ENCODE assay signal across 14 cellular contexts in the genomic region with DNA sequence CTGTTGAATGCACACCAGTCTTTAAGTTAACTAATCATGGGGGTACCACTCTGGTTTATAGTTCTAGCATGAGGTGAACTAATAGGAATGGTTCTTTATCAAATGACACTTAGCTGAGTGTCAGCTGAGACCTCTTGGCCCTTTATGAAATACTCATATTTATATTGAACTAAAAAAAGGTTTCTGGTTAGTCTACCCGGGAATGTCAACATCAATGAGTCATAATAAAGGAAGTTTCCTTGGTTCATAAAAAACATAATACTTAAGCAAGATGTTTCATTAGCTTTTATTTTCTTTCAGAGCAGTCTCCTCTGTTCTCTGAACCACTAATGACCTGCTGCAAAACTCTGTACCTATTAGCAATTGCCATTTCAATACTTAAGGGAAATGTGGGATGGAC. TPM values are rescaled to one million over a fixed set of nuclear protein-coding genes. Genes with fewer than 3 reads are reported as not detected.
A peak's percentile ranks its signal among the peaks of the same experiment; 100 is the strongest.
DNase-seq lines count a peak whose midpoint lies in the region; ATAC-seq, FAIRE-seq and TF ChIP-seq lines count a peak whose summit lies in the region.
"Had no signal": no experiment of that assay in that cellular context is flagged by ENCODE, and none has a peak within 500 bp of the region (broad histone marks: within the 10 kb centered on the region; RNA-seq: fewer than 3 reads in every experiment).

No MANE protein-coding gene starts in this region.

- H4K8ac ChIP-seq in H9 (replicated peaks; ENCODE audit: insufficient read length, low read depth, low read length): no peak overlapping the region

- H2BK15ac ChIP-seq in H9 (ENCODE audit: low read depth, low read length): no peak overlapping the region

- no peak overlapping the region for H3K9ac ChIP-seq in H9 (ENCODE audit: extremely low read depth, insufficient read length, low read length)

- H3K9me3 ChIP-seq in A549: no peaks in the 10 kb centered on the region
- peaks cover 0 to 3% of the 10 kb centered on the region in 2 donors for H3K9me3 ChIP-seq in lung (ENCODE audit: control insufficient read depth in 2 of 2, insufficient read depth in 1 of 2, low read length in 1 of 2)
- H3K9me3 ChIP-seq in H9 (ENCODE audit: control insufficient read depth, low read depth, low read length): no peaks in the 10 kb centered on the region

- no peaks in the 10 kb centered on the region for H3K23me2 ChIP-seq in H9 (ENCODE audit: insufficient read length, low read depth, low read length, poor library complexity, severe bottlenecking)

- H4K20me1 ChIP-seq in H9 (ENCODE audit: control insufficient read depth, insufficient read depth, insufficient read length): no peaks in the 10 kb centered on the region

- H2BK120ac ChIP-seq in H9 (ENCODE audit: low read depth, low read length, poor library complexity, severe bottlenecking): no peak overlapping the region

- H3K79me2 ChIP-seq in H9 (ENCODE audit: insufficient read depth, low read length): no peaks in the 10 kb centered on the region

- H3K4me3 ChIP-seq in A549 (no peak overlapping the region), NB4 (ENCODE audit: low read depth, low read length) (no peak overlapping the region), lung (no peak overlapping the region)

- no peak overlapping the region for H3K14ac ChIP-seq in H9 (ENCODE audit: insufficient read depth, low read length)

- peaks cover 16 to 22% of the 10 kb centered on the region in 2 experiments for H3K4me1 Mint-ChIP-seq in H9
- peaks cover 4% of the 10 kb centered on the region for H3K4me1 Mint-ChIP-seq in progenitor cell of endocrine pancreas (ENCODE audit: low read depth)
- H3K4me1 Mint-ChIP-seq in activated T-cell treated with anti-CD3 and anti-CD28 coated beads, Interleukin-2, amount 50 U/mL, for 4 hours (ENCODE audit: low read depth): no peaks in the 10 kb centered on the region

- TF ChIP-seq RAD21 in A549 (conservative IDR thresholded peaks at IDR 0.05 in 1 of 2, IDR thresholded peaks at IDR 0.05 in 1 of 2): no peak

- no peak overlapping the region for H4K5ac ChIP-seq in H9 (ENCODE audit: insufficient read length, low read depth, low read length)

- no peak overlapping the region for H4K91ac ChIP-seq in H9 (ENCODE audit: insufficient read length, low read depth, low read length)

- no peak overlapping the region for H3K23ac ChIP-seq in H9 (ENCODE audit: insufficient read length, low read depth, low read length)

- DNase-seq in A549 (ENCODE audit: low read depth in 1 of 2, low spot score in 1 of 2) (peak in 1 of 2 experiments; percentile 26), NB4 (ENCODE audit: low read depth) (peak; percentile 11), lung (ENCODE audit: low spot score) (no peak), H9 (no peak), progenitor cell of endocrine pancreas (ENCODE audit: low spot score, unreplicated experiment) (no peak)
- DNase-seq in activated T-cell treated with anti-CD3 and anti-CD28 coated beads, Interleukin-2, amount 50 U/mL, for 4 hours: no peak
- DNase-seq: activated naive CD4-positive, alpha-beta T cell treated with anti-CD3 and anti-CD28 coated beads, Interleukin-2, amount 50 U/mL, for 16 hours; erythroblast; NCI-H748 treated with DMSO at 0.1 percent for 48 hours; stimulated activated CD4-positive, alpha-beta T cell treated with anti-CD3 and anti-CD28 coated beads, Interleukin-4, amount 100 ng/mL, for 4 hours had no signal

- no peak overlapping the region for H2BK20ac ChIP-seq in H9 (ENCODE audit: low read depth, low read length, poor library complexity, severe bottlenecking)

- no peak overlapping the region for H2AK5ac ChIP-seq in H9 (ENCODE audit: insufficient read length, low read length)

- H3K36me3 Mint-ChIP-seq in H9 (ENCODE audit: insufficient read depth in 1 of 3, low read depth in 3 of 3) (no peaks in the 10 kb centered on the region), progenitor cell of endocrine pancreas (ENCODE audit: insufficient read depth) (peaks cover 2% of the 10 kb centered on the region)
- H3K36me3 Mint-ChIP-seq in activated T-cell treated with anti-CD3 and anti-CD28 coated beads, Interleukin-2, amount 50 U/mL, for 4 hours (ENCODE audit: insufficient read depth): no peaks in the 10 kb centered on the region

- no peak overlapping the region for H2BK12ac ChIP-seq in H9 (ENCODE audit: insufficient read length, low read depth, low read length)

- POLR2A ChIA-PET in A549 (lab: Yijun Ruan, JAX): interaction anchor here (1.0 to 2.3 kb wide), 2 partner anchors 13 to 137 kb away, joined by 3 to 16 read pairs; a partner anchor contains a TSS

- TF ChIP-seq CTCF in A549 (IDR thresholded peaks at IDR 0.05): no peak
- TF ChIP-seq CTCF in NB4 (IDR thresholded peaks at IDR 0.05; ENCODE audit: low read depth, low read length): no peak
- no peak for TF ChIP-seq CTCF in lung (IDR thresholded peaks at IDR 0.05; ENCODE audit: control extremely low read depth, extremely low read depth)
- no peak for TF ChIP-seq CTCF in H9 (conservative IDR thresholded peaks at IDR 0.05)
- TF ChIP-seq CTCF in progenitor cell of endocrine pancreas (IDR thresholded peaks at IDR 0.05; ENCODE audit: unreplicated experiment): no peak

- H3K27ac ChIP-seq in A549 (peak overlapping the region in 1 of 2 experiments; percentile 40; a peak in 2 of 6 replicates), lung (ENCODE audit: low read depth in 1 of 2, low read length in 1 of 2) (no peak overlapping the region), H9 (ENCODE audit: insufficient read length, low read depth, low read length) (no peak overlapping the region)
- H3K27ac ChIP-seq: VCaP had no signal

- H2BK5ac ChIP-seq in H9 (ENCODE audit: insufficient read length, low read length): no peak overlapping the region

- TF ChIP-seq POLR2A in A549 (IDR thresholded peaks at IDR 0.05; ENCODE audit: low read length) (no peak), NB4 (IDR thresholded peaks at IDR 0.05; ENCODE audit: extremely low read depth, insufficient read length) (no peak)

- H3K4me3 Mint-ChIP-seq in H9 (no peak overlapping the region), progenitor cell of endocrine pancreas (ENCODE audit: low read depth) (no peak overlapping the region)
- no peak overlapping the region for H3K4me3 Mint-ChIP-seq in activated T-cell treated with anti-CD3 and anti-CD28 coated beads, Interleukin-2, amount 50 U/mL, for 4 hours

- no peak overlapping the region for H3K18ac ChIP-seq in H9 (ENCODE audit: insufficient read length, low read depth, low read length)

- peak overlapping the region; percentile 59 for H3K4me2 ChIP-seq in A549
- no peak overlapping the region for H3K4me2 ChIP-seq in H9 (ENCODE audit: insufficient read depth, insufficient read length, low read length)

- FAIRE-seq in A549 (lab: Jason Lieb, UNC): no peak
- peak; percentile 72 for FAIRE-seq in endometrium (lab: Jason Lieb, UNC)

- WGBS in A549 (ENCODE audit: missing lambda C conversion rate): 3% methylated on average over 1 of the region's 1 CpG
- WGBS in lung, 2 donors: 4 to 5% methylated on average over 1 of the region's 1 CpG
- no CpG with 5 or more reads among the region's 1 CpG for WGBS in H9 (ENCODE audit: extremely low coverage, insufficient read length, low lambda C conversion rate)

- H3K9me3 Mint-ChIP-seq in H9: no peaks in the 10 kb centered on the region
- no peaks in the 10 kb centered on the region for H3K9me3 Mint-ChIP-seq in progenitor cell of endocrine pancreas (ENCODE audit: low read depth)
- H3K9me3 Mint-ChIP-seq in activated T-cell treated with anti-CD3 and anti-CD28 coated beads, Interleukin-2, amount 50 U/mL, for 4 hours: no peaks in the 10 kb centered on the region

- H3K27me3 ChIP-seq in lung (ENCODE audit: control insufficient read depth, insufficient read depth): no peaks in the 10 kb centered on the region
- no peaks in the 10 kb centered on the region for H3K27me3 ChIP-seq in H9 (ENCODE audit: insufficient read depth, low read length)

- no peak overlapping the region for H3K56ac ChIP-seq in H9 (ENCODE audit: insufficient read length, low read depth, low read length)

- H3K27ac Mint-ChIP-seq in H9 (no peak overlapping the region), progenitor cell of endocrine pancreas (no peak overlapping the region)

- H3K36me3 ChIP-seq in lung (ENCODE audit: control insufficient read depth in 2 of 2, insufficient read depth in 2 of 2, low read length in 2 of 2): peaks cover 3 to 4% of the 10 kb centered on the region in 2 donors

- H2AFZ ChIP-seq in H9 (ENCODE audit: low read length): no peak overlapping the region

- no peaks in the 10 kb centered on the region for H3K79me1 ChIP-seq in H9 (ENCODE audit: insufficient read depth, low read depth, low read length, poor library complexity, severe bottlenecking)

- H3K4ac ChIP-seq in H9 (ENCODE audit: low read depth, low read length): no peak overlapping the region

- TF ChIP-seq EP300 in A549 (IDR thresholded peaks at IDR 0.05): no peak

- no peak overlapping the region for H3T11ph ChIP-seq in H9 (ENCODE audit: low read length)

- ATAC-seq in A549 (peak; percentile 56; a peak in 4 of 6 replicates), lung (ENCODE audit: insufficient read depth, low FRiP score) (peak; percentile 70), HG03108 (IDR thresholded peaks at IDR 0.05; ENCODE audit: unreplicated experiment) (no peak)
- no peak for ATAC-seq in activated T-cell treated with anti-CD3 and anti-CD28 coated beads, Interleukin-2, amount 50 U/mL, for 4 hours

- H3K4me1 ChIP-seq in A549 (peaks cover 26% of the 10 kb centered on the region), lung (ENCODE audit: control insufficient read depth in 2 of 2, insufficient read depth in 2 of 2, low read length in 2 of 2) (peaks cover 4 to 14% of the 10 kb centered on the region in 2 donors), H9 (ENCODE audit: insufficient read depth, low read length) (peaks cover 4% of the 10 kb centered on the region; the same call in 1 of the 2 replicates)

- CTCF ChIA-PET in A549 (lab: Yijun Ruan, JAX): interaction anchor here (0.7 to 5.2 kb wide), 4 partner anchors 12 to 136 kb away, joined by 3 to 33 read pairs (median 5); a partner anchor contains a TSS

- no peaks in the 10 kb centered on the region for H3K27me3 Mint-ChIP-seq in H9 (ENCODE audit: low read depth)
- no peaks in the 10 kb centered on the region for H3K27me3 Mint-ChIP-seq in progenitor cell of endocrine pancreas
- peaks cover 8% of the 10 kb centered on the region for H3K27me3 Mint-ChIP-seq in activated T-cell treated with anti-CD3 and anti-CD28 coated beads, Interleukin-2, amount 50 U/mL, for 4 hours (ENCODE audit: low read depth)

RNA-seq across cellular contexts. Expression of a gene that starts 13.7 kb away (rescaled TPM):
- polyA plus RNA-seq in A549 (2011; rRNA removed) (14.4 and 17.1 TPM in 2 replicates), A549 (2017; fragmentation: RNase III; extraction: RNeasy Plus Mini Kit Qiagen cat#74134 plus additional on column Dnase treatment) (10.5 to 13.6 TPM (median 12.6 TPM) in 3 replicates), lung (10 to 100 TPM; 29.6 to 39.2 TPM)
- polyA plus RNA-seq in A549 (2012; cell fraction: cytosol; rRNA removed): 3.3 and 5.0 TPM in 2 replicates
- polyA plus RNA-seq in A549 (2012; cell fraction: nucleus; rRNA removed): 4.6 and 6.4 TPM in 2 replicates
- polyA minus RNA-seq in A549 (2011; rRNA and poly(A)+ RNA removed): 15.8 and 16.5 TPM in 2 replicates
- total RNA-seq in lung (100 to 1,000 TPM; 100 to 112 TPM), H9 (2021) (2.3 and 2.7 TPM in 2 replicates), progenitor cell of endocrine pancreas (43.9 and 46.0 TPM in 2 replicates)
- total RNA-seq in activated T-cell treated with anti-CD3 and anti-CD28 coated beads, Interleukin-2, amount 50 U/mL, for 4 hours: under 1 TPM; 0.32 to 0.61 (median 0.52) TPM

RNA-seq across cellular contexts. Expression of a gene that starts 46.8 kb away (rescaled TPM):
- polyA plus RNA-seq in A549 (2011; rRNA removed) (0.03 TPM in 1 of 2 replicates, not detected in the other), A549 (2017; fragmentation: RNase III; extraction: RNeasy Plus Mini Kit Qiagen cat#74134 plus additional on column Dnase treatment) (not detected in 3 replicates), lung (under 1 TPM in 1 of 2 donors, not detected in 1; 0.14 TPM)
- polyA plus RNA-seq in A549 (2012; cell fraction: cytosol; rRNA removed): not detected in 2 replicates
- polyA plus RNA-seq in A549 (2012; cell fraction: nucleus; rRNA removed): not detected in 2 replicates
- polyA minus RNA-seq in A549 (2011; rRNA and poly(A)+ RNA removed): not detected in 2 replicates
- total RNA-seq in lung (under 1 TPM in 1 of 2 donors, not detected in 1; 0.43 TPM), H9 (2021) (not detected in 2 replicates), progenitor cell of endocrine pancreas (not detected in 2 replicates)
- under 1 TPM; 0.11 to 0.53 (median 0.24) TPM for total RNA-seq in activated T-cell treated with anti-CD3 and anti-CD28 coated beads, Interleukin-2, amount 50 U/mL, for 4 hours
- total RNA-seq: mononuclear cell had no signal

Comparison
In these comparisons a context has a peak if more than half of its experiments do, and no peak if none do; other contexts are left out.
1. ATAC-seq: peak in A549 (2 of 2) and lung (single experiment); none in HG03108 (single experiment) and activated T-cell treated with anti-CD3 and anti-CD28 coated beads, Interleukin-2, amount 50 U/mL, for 4 hours (0 of 2).
2. RNA of a gene that starts 13.7 kb away (total RNA-seq): 100 to 112 TPM in lung and 43.9 to 46.0 TPM in progenitor cell of endocrine pancreas; 2.3 to 2.7 TPM in H9 and 0.32 to 0.61 TPM in activated T-cell treated with anti-CD3 and anti-CD28 coated beads, Interleukin-2, amount 50 U/mL, for 4 hours; every median in the first group is over 10 times any median in the second.